ENCODE assay signal across 1 cellular context in genomic region chr11:130069684-130070108, GRCh38.
TF ChIP-seq lines count a peak whose summit lies in the region.

Gene APLP2, plus strand, starts transcription at chr11:130069894. Its CDS starts 84 bp downstream, at chr11:130069978.

TF ChIP-seq in HepG2, 621 proteins besides CTCF, POLR2A, EP300 and RAD21 (continued from another document and continues in another):
- TF ChIP-seq PRDM15 (CRISPR knock-in tag; IDR thresholded peaks at IDR 0.05) (peak; percentile 58), YY1 (IDR thresholded peaks at IDR 0.05; ENCODE audit: insufficient read depth, insufficient replicate concordance, low read depth, low read length) (peak; percentile 61), ZNF12 (CRISPR knock-in tag; IDR thresholded peaks at IDR 0.05) (0 out of 2 replicates have a peak, but pooled peaks have one; percentile 41), ZXDC (CRISPR knock-in tag; IDR thresholded peaks at IDR 0.05) (no peak), HES4 (CRISPR knock-in tag; IDR thresholded peaks at IDR 0.05; ENCODE audit: borderline replicate concordance) (0 out of 2 replicates have a peak, but pooled peaks have one; percentile 20), KLF11 (CRISPR knock-in tag; IDR thresholded peaks at IDR 0.05) (no peak), CAMTA2 (CRISPR knock-in tag; IDR thresholded peaks at IDR 0.05; ENCODE audit: borderline replicate concordance) (peak; percentile 28; the same call in 1 of the 2 replicates), NR2F2 (IDR thresholded peaks at IDR 0.05; ENCODE audit: borderline replicate concordance, low read depth) (no peak), IRX3 (CRISPR knock-in tag; IDR thresholded peaks at IDR 0.05; ENCODE audit: borderline replicate concordance, low read depth) (peak; percentile 76; the same call in 1 of the 2 replicates), GATAD2A (CRISPR knock-in tag; IDR thresholded peaks at IDR 0.05) (no peak), HIVEP1 (CRISPR knock-in tag; IDR thresholded peaks at IDR 0.05) (no peak), SIN3A (IDR thresholded peaks at IDR 0.05; ENCODE audit: borderline replicate concordance, low read depth, low read length) (peak; percentile 75; the same call in 1 of the 2 replicates), SP140L (CRISPR knock-in tag; IDR thresholded peaks at IDR 0.05; ENCODE audit: borderline replicate concordance) (no peak; the same call in 1 of the 2 replicates), ZFP90 (CRISPR knock-in tag; IDR thresholded peaks at IDR 0.05; ENCODE audit: borderline replicate concordance) (peak; percentile 29; the same call in 1 of the 2 replicates), UBTF (CRISPR knock-in tag; IDR thresholded peaks at IDR 0.05) (no peak; the same call in 1 of the 2 replicates), ZNF282 (IDR thresholded peaks at IDR 0.05; ENCODE audit: partially characterized antibody) (no peak), SOX6 (IDR thresholded peaks at IDR 0.05) (no peak), SOX6 (CRISPR knock-in tag; IDR thresholded peaks at IDR 0.05) (peak; percentile 42; the same call in 1 of the 2 replicates), KDM5B (CRISPR knock-in tag; IDR thresholded peaks at IDR 0.05; ENCODE audit: borderline replicate concordance) (no peak), KDM4B (CRISPR knock-in tag; IDR thresholded peaks at IDR 0.05) (no peak), CENPBD1 (CRISPR knock-in tag; IDR thresholded peaks at IDR 0.05; ENCODE audit: borderline replicate concordance, low read depth) (no peak; the same call in 1 of the 2 replicates), MAZ (IDR thresholded peaks at IDR 0.05; ENCODE audit: borderline replicate concordance, low read depth, low read length) (peak; percentile 100), MAZ (CRISPR knock-in tag; IDR thresholded peaks at IDR 0.05; ENCODE audit: low read depth) (peak; percentile 97), SOX5 (CRISPR knock-in tag; IDR thresholded peaks at IDR 0.05; ENCODE audit: borderline replicate concordance) (0 out of 2 replicates have a peak, but pooled peaks have one; percentile 25), CREM (IDR thresholded peaks at IDR 0.05) (peak; percentile 71), CREM (CRISPR knock-in tag; IDR thresholded peaks at IDR 0.05) (no peak), FOSL2 (CRISPR knock-in tag; IDR thresholded peaks at IDR 0.05) (peak; percentile 45), HNRNPLL (IDR thresholded peaks at IDR 0.05; ENCODE audit: low read depth, low read length, poor library complexity, severe bottlenecking) (peak; percentile 46), ZNF264 (CRISPR knock-in tag; IDR thresholded peaks at IDR 0.05) (0 out of 2 replicates have a peak, but pooled peaks have one; percentile 42), ZNF251 (CRISPR knock-in tag; IDR thresholded peaks at IDR 0.05) (no peak), FOXA1 (IDR thresholded peaks at IDR 0.05) (no peak), FOXA1 (CRISPR knock-in tag; IDR thresholded peaks at IDR 0.05) (0 out of 2 replicates have a peak, but pooled peaks have one; percentile 9), ZNF331 (CRISPR knock-in tag; IDR thresholded peaks at IDR 0.05) (0 out of 2 replicates have a peak, but pooled peaks have one; percentile 25), ELF1 (CRISPR knock-in tag; IDR thresholded peaks at IDR 0.05) (peak; percentile 37; the same call in 1 of the 2 replicates), ZNF503 (CRISPR knock-in tag; IDR thresholded peaks at IDR 0.05) (peak; percentile 56; the same call in 1 of the 2 replicates), ZBTB20 (CRISPR knock-in tag; IDR thresholded peaks at IDR 0.05; ENCODE audit: borderline replicate concordance, low read depth) (0 out of 2 replicates have a peak, but pooled peaks have one; percentile 25), HBP1 (CRISPR knock-in tag; IDR thresholded peaks at IDR 0.05; ENCODE audit: low read depth) (peak; percentile 53; the same call in 1 of the 2 replicates), ZNF354B (CRISPR knock-in tag; IDR thresholded peaks at IDR 0.05) (no peak), ZNF34 (CRISPR knock-in tag; IDR thresholded peaks at IDR 0.05; ENCODE audit: borderline replicate concordance) (no peak; the same call in 1 of the 2 replicates), SP5 (CRISPR knock-in tag; IDR thresholded peaks at IDR 0.05; ENCODE audit: borderline replicate concordance, low read depth) (peak; percentile 73; the same call in 1 of the 2 replicates), ZSCAN21 (CRISPR knock-in tag; IDR thresholded peaks at IDR 0.05; ENCODE audit: borderline replicate concordance) (peak; percentile 19; the same call in 1 of the 2 replicates), DZIP1 (CRISPR knock-in tag; IDR thresholded peaks at IDR 0.05) (peak; percentile 71; the same call in 1 of the 2 replicates), STAT5B (CRISPR knock-in tag; IDR thresholded peaks at IDR 0.05) (0 out of 2 replicates have a peak, but pooled peaks have one; percentile 30), PATZ1 (CRISPR knock-in tag; IDR thresholded peaks at IDR 0.05) (peak; percentile 18; the same call in 1 of the 2 replicates), ERF (CRISPR knock-in tag; IDR thresholded peaks at IDR 0.05) (peak; percentile 53; the same call in 1 of the 2 replicates), SP4 (CRISPR knock-in tag; IDR thresholded peaks at IDR 0.05) (peak; percentile 94), KLF15 (CRISPR knock-in tag; IDR thresholded peaks at IDR 0.05; ENCODE audit: borderline replicate concordance) (0 out of 2 replicates have a peak, but pooled peaks have one; percentile 49), PITX1 (CRISPR knock-in tag; IDR thresholded peaks at IDR 0.05) (0 out of 2 replicates have a peak, but pooled peaks have one; percentile 45)
